9 cellular contexts compared by ENCODE assay signal in genomic region chr1:23801876-23802275, GRCh38. TPM values are rescaled to one million over a fixed set of nuclear protein-coding genes. Genes with fewer than 3 reads are reported as not detected.
DNase-seq lines count a peak whose midpoint lies in the region; ATAC-seq and TF ChIP-seq lines count a peak whose summit lies in the region.
"Had no signal": no experiment of that assay in that cellular context is flagged by ENCODE, and none has a peak within 500 bp of the region (broad histone marks: within the 10 kb centered on the region; RNA-seq: fewer than 3 reads in every experiment).

No MANE protein-coding gene starts in this region.

- peak overlapping the region; percentile 32; the same call in 1 of the 2 replicates for H3K4me3 Mint-ChIP-seq in HFFc6
- peak overlapping the region; percentile 6 to 94 (median 63) for H3K4me3 Mint-ChIP-seq in naive thymus-derived CD4-positive, alpha-beta T cell

- peaks cover 4% of the 10 kb centered on the region for H3K27me3 Mint-ChIP-seq in HFFc6 (ENCODE audit: insufficient read depth)
- H3K27me3 Mint-ChIP-seq in naive thymus-derived CD4-positive, alpha-beta T cell: no peaks in the 10 kb centered on the region

- H3K27ac ChIP-seq in ACC112 (ENCODE audit: low read depth, low read length) (no peak overlapping the region), adrenal gland (peak overlapping the region in 3 of 5 donors; percentile 84 to 87 (median 85))
- H3K27ac ChIP-seq in naive thymus-derived CD4-positive, alpha-beta T cell (ENCODE audit: low read depth, low read length): peak overlapping the region; percentile 91

- TF ChIP-seq POLR2A in adrenal gland (IDR thresholded peaks at IDR 0.05): no peak

- no peaks in the 10 kb centered on the region for H3K9me3 ChIP-seq in adrenal gland (replicated peaks in 1 of 3)
- H3K9me3 ChIP-seq in naive thymus-derived CD4-positive, alpha-beta T cell (ENCODE audit: control insufficient read depth in 2 of 3, low read length in 3 of 3): no peaks in the 10 kb centered on the region

- 27 to 74% (median 68%) methylated on average over 2 to 10 of the region's 10 CpGs for WGBS in adrenal gland, 4 donors

- H3K79me2 ChIP-seq in ACC112 (ENCODE audit: control insufficient read depth, insufficient read depth, low read length, unreplicated experiment): peaks cover 7% of the 10 kb centered on the region

- no peak for TF ChIP-seq CTCF in HFFc6 (IDR thresholded peaks at IDR 0.05)
- TF ChIP-seq CTCF in adrenal gland (IDR thresholded peaks at IDR 0.05): no peak

- no peak for ATAC-seq in naive thymus-derived CD4-positive, alpha-beta T cell
- ATAC-seq in GM21528 (IDR thresholded peaks at IDR 0.05; ENCODE audit: low FRiP score, unreplicated experiment): no peak

- H3K36me3 ChIP-seq in ACC112 (ENCODE audit: insufficient read depth, low read length): peaks cover 4% of the 10 kb centered on the region; the same call in 1 of the 2 replicates
- H3K36me3 ChIP-seq in adrenal gland (replicated peaks in 1 of 2): peaks cover 0 to 12% of the 10 kb centered on the region in 2 donors
- H3K36me3 ChIP-seq in naive thymus-derived CD4-positive, alpha-beta T cell (ENCODE audit: control insufficient read depth in 2 of 3, insufficient read depth in 3 of 3, low read length in 3 of 3): peaks cover 0 to 10% (median 0%) of the 10 kb centered on the region in 3 experiments
- H3K36me3 ChIP-seq: cardiac muscle cell had no signal

- H3K36me3 Mint-ChIP-seq in HFFc6 (ENCODE audit: low read depth): no peaks in the 10 kb centered on the region; the same call in 1 of the 2 replicates
- H3K36me3 Mint-ChIP-seq in naive thymus-derived CD4-positive, alpha-beta T cell: peaks cover 0 to 15% (median 0%) of the 10 kb centered on the region in 5 donors

- POLR2A ChIA-PET in naive thymus-derived CD4-positive, alpha-beta T cell (lab: Charles Lee): interaction anchor here (0.8 to 7.3 kb wide), 10 partner anchors 10 to 178 kb away, joined by 3 to 53 read pairs (median 8); partner anchors contain the start of genes ELOA, HMGCL, LYPLA2 and PITHD1

- intact Hi-C loops in adrenal gland (cut with DNase I): loop anchor here in 1 of 2 donors (10.0 kb wide), 1 partner anchor 63 kb away; the partner anchor contains the start of gene FUCA1
- intact Hi-C loops in naive thymus-derived CD4-positive, alpha-beta T cell (cut with micrococcal nuclease): loop anchor here (2.0 kb wide), 4 partner anchors 37 to 179 kb away; partner anchors contain the start of genes ELOA (in 1 of the 2), PNRC2 (in 1 of the 2) and SRSF10 (in 1 of the 2)

- H3K27ac Mint-ChIP-seq in HFFc6: no peak overlapping the region
- H3K27ac Mint-ChIP-seq in naive thymus-derived CD4-positive, alpha-beta T cell: peak overlapping the region in 7 of 9 donors; percentile 42 to 92 (median 81)

- DNase-seq in HFFc6: no peak
- DNase-seq in adrenal gland: peak in 1 of 7 donors; percentile 42
- DNase-seq in naive thymus-derived CD4-positive, alpha-beta T cell: no peak
- DNase-seq in SIG-M5 treated with dmso at 0.1 percent for 504 hours (lab: John Stamatoyannopoulos, UW; ENCODE audit: unreplicated experiment): no peak
- no peak for DNase-seq in cerebellar nuclear complex (lab: John Stamatoyannopoulos, UW)
- DNase-seq in Ammon's horn (ENCODE audit: low spot score): no peak

- H3K4me1 Mint-ChIP-seq in HFFc6 (ENCODE audit: low read depth): peaks cover 17% of the 10 kb centered on the region
- H3K4me1 Mint-ChIP-seq in naive thymus-derived CD4-positive, alpha-beta T cell: peaks cover 6 to 25% (median 20%) of the 10 kb centered on the region in 7 donors

- peaks cover 10% of the 10 kb centered on the region for H3K4me1 ChIP-seq in ACC112 (ENCODE audit: control insufficient read depth, insufficient read depth, low read length, unreplicated experiment)
- peaks cover 11 to 20% of the 10 kb centered on the region in 2 donors for H3K4me1 ChIP-seq in adrenal gland (replicated peaks in 1 of 2)
- peaks cover 7 to 15% of the 10 kb centered on the region in 2 donors for H3K4me1 ChIP-seq in naive thymus-derived CD4-positive, alpha-beta T cell (ENCODE audit: control insufficient read depth in 2 of 2, insufficient read depth in 2 of 2, low read length in 2 of 2)

- no peaks in the 10 kb centered on the region for H3K9me3 Mint-ChIP-seq in HFFc6
- no peaks in the 10 kb centered on the region for H3K9me3 Mint-ChIP-seq in naive thymus-derived CD4-positive, alpha-beta T cell

- H3K27me3 ChIP-seq in ACC112 (ENCODE audit: insufficient read depth, low read length): no peaks in the 10 kb centered on the region
- H3K27me3 ChIP-seq in adrenal gland: no peaks in the 10 kb centered on the region
- H3K27me3 ChIP-seq in naive thymus-derived CD4-positive, alpha-beta T cell (ENCODE audit: control insufficient read depth in 2 of 2, insufficient read depth in 2 of 2, low read length in 2 of 2): no peaks in the 10 kb centered on the region
- H3K27me3 ChIP-seq: cardiac muscle cell had no signal

- CTCF ChIA-PET in naive thymus-derived CD4-positive, alpha-beta T cell (lab: Charles Lee): interaction anchor here (0.6 to 3.0 kb wide), 5 partner anchors 9 to 521 kb away, joined by 3 to 14 read pairs (median 3); no protein-coding TSS in a partner anchor

- H2AFZ ChIP-seq in ACC112 (ENCODE audit: low read length, unreplicated experiment): no peak overlapping the region

- H3K4me3 ChIP-seq in ACC112 (ENCODE audit: low read depth, low read length) (peak overlapping the region; percentile 95; the same call in 1 of the 2 replicates), adrenal gland (no peak overlapping the region)
- H3K4me3 ChIP-seq in naive thymus-derived CD4-positive, alpha-beta T cell (ENCODE audit: low read length): no peak overlapping the region

RNA-seq across cellular contexts. Expression of gene GALE, which starts 1.3 kb away (rescaled TPM):
- 10 to 100 TPM; 30.9 to 34.6 (median 33.5) TPM for total RNA-seq in HFFc6 (2021; fragmentation: NEBNext Ultra II Directional; extraction: Animal tissue kit (Norgen Biotek cat#: 25700))
- total RNA-seq in adrenal gland: 10 to 100 TPM; 17.8 to 46.0 (median 28.4) TPM
- 10 to 100 TPM; 12.0 to 80.8 (median 59.4) TPM for polyA plus RNA-seq in adrenal gland
- 10 to 100 TPM in 4 of 5 experiments, 1 to 10 TPM in 1; 8.1 to 21.4 (median 12.7) TPM for total RNA-seq in naive thymus-derived CD4-positive, alpha-beta T cell
- polyA plus RNA-seq in naive thymus-derived CD4-positive, alpha-beta T cell: 10 to 100 TPM in 1 of 2 donors, 1 to 10 TPM in 1; 8.5 to 11.5 TPM

RNA-seq across cellular contexts. Expression of gene LYPLA2, which starts 10.9 kb away (rescaled TPM):
- total RNA-seq in HFFc6 (2021; fragmentation: NEBNext Ultra II Directional; extraction: Animal tissue kit (Norgen Biotek cat#: 25700)): 10 to 100 TPM; 55.7 to 65.0 (median 59.8) TPM
- 10 to 100 TPM; 44.0 to 74.4 (median 51.6) TPM for total RNA-seq in adrenal gland
- 10 to 100 TPM; 26.0 to 55.1 (median 48.5) TPM for polyA plus RNA-seq in adrenal gland
- 10 to 100 TPM; 40.7 to 83.8 (median 48.2) TPM for total RNA-seq in naive thymus-derived CD4-positive, alpha-beta T cell
- polyA plus RNA-seq in naive thymus-derived CD4-positive, alpha-beta T cell: 100 to 1,000 TPM in 1 of 2 donors, 10 to 100 TPM in 1; 83.9 to 124 TPM

RNA-seq across cellular contexts. Expression of gene HMGCL, which starts 23.4 kb away (rescaled TPM):
- 10 to 100 TPM; 20.2 to 22.9 (median 21.7) TPM for total RNA-seq in HFFc6 (2021; fragmentation: NEBNext Ultra II Directional; extraction: Animal tissue kit (Norgen Biotek cat#: 25700))
- 100 to 1,000 TPM in 2 of 8 donors, 10 to 100 TPM in 6; 53.9 to 120 (median 90.7) TPM for total RNA-seq in adrenal gland
- 10 to 100 TPM; 38.8 to 83.2 (median 43.3) TPM for polyA plus RNA-seq in adrenal gland
- 10 to 100 TPM; 16.2 to 38.9 (median 27.3) TPM for total RNA-seq in naive thymus-derived CD4-positive, alpha-beta T cell
- 10 to 100 TPM; 35.3 to 38.5 TPM for polyA plus RNA-seq in naive thymus-derived CD4-positive, alpha-beta T cell

RNA-seq across cellular contexts. Expression of gene PITHD1, which starts 23.7 kb away (rescaled TPM):
- 10 to 100 TPM; 41.8 to 45.7 (median 44.8) TPM for total RNA-seq in HFFc6 (2021; fragmentation: NEBNext Ultra II Directional; extraction: Animal tissue kit (Norgen Biotek cat#: 25700))
- 10 to 100 TPM; 54.9 to 98.0 (median 63.0) TPM for total RNA-seq in adrenal gland
- polyA plus RNA-seq in adrenal gland: 100 to 1,000 TPM in 1 of 3 donors, 10 to 100 TPM in 2; 41.9 to 104 (median 52.4) TPM
- 10 to 100 TPM; 57.6 to 81.9 (median 76.0) TPM for total RNA-seq in naive thymus-derived CD4-positive, alpha-beta T cell
- polyA plus RNA-seq in naive thymus-derived CD4-positive, alpha-beta T cell: 10 to 100 TPM; 82.2 to 88.9 TPM

RNA-seq across cellular contexts. Expression of gene ELOA, which starts 58.6 kb away (rescaled TPM):
- 10 to 100 TPM; 55.5 to 72.6 (median 59.9) TPM for total RNA-seq in HFFc6 (2021; fragmentation: NEBNext Ultra II Directional; extraction: Animal tissue kit (Norgen Biotek cat#: 25700))
- 10 to 100 TPM; 28.0 to 44.7 (median 30.9) TPM for total RNA-seq in adrenal gland
- 10 to 100 TPM; 11.5 to 37.8 (median 15.1) TPM for polyA plus RNA-seq in adrenal gland
- total RNA-seq in naive thymus-derived CD4-positive, alpha-beta T cell: 10 to 100 TPM; 28.0 to 36.1 (median 30.4) TPM
- polyA plus RNA-seq in naive thymus-derived CD4-positive, alpha-beta T cell: 10 to 100 TPM; 20.3 to 30.8 TPM
